ENCODE assay signal across 8 cellular contexts in genomic region chr11:27296406-27296994, GRCh38.
DNase-seq lines count a peak whose midpoint lies in the region; ATAC-seq and TF ChIP-seq lines count a peak whose summit lies in the region.

No MANE protein-coding gene starts in this region.

- H4K20me1 ChIP-seq in mammary epithelial cell (ENCODE audit: insufficient read depth, low read length): no peaks in the 10 kb centered on the region

- no peaks in the 10 kb centered on the region for H3K9me3 ChIP-seq in mammary epithelial cell (replicated peaks; ENCODE audit: insufficient read depth, low read length)
- no peaks in the 10 kb centered on the region for H3K9me3 ChIP-seq in lower lobe of right lung

- H3K36me3 ChIP-seq in mammary epithelial cell (ENCODE audit: insufficient read depth, low read length) (no peaks in the 10 kb centered on the region), lower lobe of right lung (no peaks in the 10 kb centered on the region)

- intact Hi-C loops in mammary epithelial cell (cut with micrococcal nuclease) (loop anchor here (1.0 to 5.0 kb wide), 4 partner anchors 92 to 190 kb away; partner anchors contain the start of gene LGR4), lower lobe of right lung (cut with DNase I) (no loop called here)

- peaks cover 10% of the 10 kb centered on the region for H3K4me1 ChIP-seq in mammary epithelial cell (ENCODE audit: insufficient read depth, low read length)
- H3K4me1 ChIP-seq in lower lobe of right lung: no peaks in the 10 kb centered on the region

- peaks cover 5 to 7% (median 6%) of the 10 kb centered on the region in 3 donors for H3K9me3 Mint-ChIP-seq in T-cell

- dilution Hi-C loops in mammary epithelial cell (cut with HindIII; ENCODE audit: low sequenced_read_pairs): no loop called here

- ATAC-seq in GM18870 (IDR thresholded peaks at IDR 0.05; ENCODE audit: unreplicated experiment) (peak; percentile 77), HG03354 (IDR thresholded peaks at IDR 0.05; ENCODE audit: poor library complexity, severe bottlenecking, unreplicated experiment) (peak; percentile 85), lower lobe of right lung (peak in 1 of 2 donors; percentile 57), T-cell (replicated peaks in 1 of 4) (no peak)

- CTCF ChIA-PET in mammary epithelial cell (lab: Charles Lee; ENCODE audit: low non-redundant PET): interaction anchor here (0.6 to 0.8 kb wide), 7 partner anchors 15 to 1314 kb away, joined by 3 to 14 read pairs (median 4); no protein-coding TSS in a partner anchor
- CTCF ChIA-PET in T-cell (lab: Charles Lee): no interaction called here

- H3K27me3 ChIP-seq in mammary epithelial cell (ENCODE audit: insufficient read depth, low read length) (no peaks in the 10 kb centered on the region), lower lobe of right lung (ENCODE audit: low read depth) (no peaks in the 10 kb centered on the region)

- POLR2A ChIA-PET in T-cell (lab: Charles Lee): interaction anchor here in 1 of 2 donors (0.7 kb wide), 1 partner anchor 1573 kb away, joined by 5 read pairs; no protein-coding TSS in a partner anchor

- H3K9ac ChIP-seq in mammary epithelial cell (ENCODE audit: insufficient read depth, low read length): no peak overlapping the region

- no peak overlapping the region for H3K4me3 Mint-ChIP-seq in T-cell

- H3K4me1 Mint-ChIP-seq in T-cell: no peaks in the 10 kb centered on the region

- TF ChIP-seq CTCF in mammary epithelial cell (conservative IDR thresholded peaks at IDR 0.05 in 1 of 2, IDR thresholded peaks at IDR 0.05 in 1 of 2; ENCODE audit: extremely low read depth in 1 of 2, insufficient read depth in 1 of 2, low read depth in 1 of 2, low read length in 2 of 2): peak; percentile 74 to 80
- peak; percentile 63 for TF ChIP-seq CTCF in lower lobe of right lung (IDR thresholded peaks at IDR 0.05)

- no peak overlapping the region for H3K4me3 ChIP-seq in mammary epithelial cell (replicated peaks in 1 of 3; ENCODE audit: insufficient read depth in 1 of 3, low read depth in 2 of 3, low read length in 3 of 3)
- no peak overlapping the region for H3K4me3 ChIP-seq in lower lobe of right lung

- H3K27ac ChIP-seq in mammary epithelial cell (ENCODE audit: insufficient read depth, low read depth, low read length): no peak overlapping the region
- H3K27ac ChIP-seq in lower lobe of right lung: no peak overlapping the region

- peaks cover 6 to 8% of the 10 kb centered on the region in 2 donors for H3K27me3 Mint-ChIP-seq in T-cell

- no TSS peak for BruUV-seq in mammary epithelial cell (replicated peaks; lab: Mats Ljungman, UMichigan)

- H2AFZ ChIP-seq in mammary epithelial cell (ENCODE audit: low read depth, low read length): no peak overlapping the region

- H3K4me2 ChIP-seq in mammary epithelial cell (ENCODE audit: insufficient read depth, low read depth, low read length): no peak overlapping the region

- DNase-seq in Ammon's horn (ENCODE audit: low spot score) (peak; percentile 25), NCI-H460 (ENCODE audit: extremely low read depth, low read depth) (peak; percentile 36), mammary epithelial cell (peak; percentile 45), lower lobe of right lung (no peak), OCI-M2 (lab: John Stamatoyannopoulos, UW; ENCODE audit: unreplicated experiment) (no peak), T-cell (no peak)

- in situ Hi-C loops in mammary epithelial cell (cut with MboI; ENCODE audit: low sequenced_read_pairs in 2 of 2): loop anchor here (5.0 to 10.0 kb wide), 2 partner anchors 99 to 112 kb away; no protein-coding TSS in a partner anchor

- H3K27ac Mint-ChIP-seq in T-cell: no peak overlapping the region

- H3K36me3 Mint-ChIP-seq in T-cell: no peaks in the 10 kb centered on the region

- 18% methylated on average over 5 of the region's 5 CpGs for WGBS in mammary epithelial cell (ENCODE audit: low coverage, missing lambda C conversion rate)

- H3K79me2 ChIP-seq in mammary epithelial cell (ENCODE audit: insufficient read depth, low read length): no peaks in the 10 kb centered on the region

Comparison
In these comparisons a context has a peak if more than half of its experiments do, and no peak if none do; other contexts are left out.
1. DNase-seq: peak in Ammon's horn (single experiment), NCI-H460 (single experiment) and mammary epithelial cell (single experiment); none in lower lobe of right lung (single experiment), OCI-M2 (single experiment) and T-cell (0 of 34).
2. ATAC-seq: peak in GM18870 (single experiment) and HG03354 (single experiment); none in T-cell (0 of 4).